Comparison of ENCODE assay signal across 1 cellular context in the genomic region with DNA sequence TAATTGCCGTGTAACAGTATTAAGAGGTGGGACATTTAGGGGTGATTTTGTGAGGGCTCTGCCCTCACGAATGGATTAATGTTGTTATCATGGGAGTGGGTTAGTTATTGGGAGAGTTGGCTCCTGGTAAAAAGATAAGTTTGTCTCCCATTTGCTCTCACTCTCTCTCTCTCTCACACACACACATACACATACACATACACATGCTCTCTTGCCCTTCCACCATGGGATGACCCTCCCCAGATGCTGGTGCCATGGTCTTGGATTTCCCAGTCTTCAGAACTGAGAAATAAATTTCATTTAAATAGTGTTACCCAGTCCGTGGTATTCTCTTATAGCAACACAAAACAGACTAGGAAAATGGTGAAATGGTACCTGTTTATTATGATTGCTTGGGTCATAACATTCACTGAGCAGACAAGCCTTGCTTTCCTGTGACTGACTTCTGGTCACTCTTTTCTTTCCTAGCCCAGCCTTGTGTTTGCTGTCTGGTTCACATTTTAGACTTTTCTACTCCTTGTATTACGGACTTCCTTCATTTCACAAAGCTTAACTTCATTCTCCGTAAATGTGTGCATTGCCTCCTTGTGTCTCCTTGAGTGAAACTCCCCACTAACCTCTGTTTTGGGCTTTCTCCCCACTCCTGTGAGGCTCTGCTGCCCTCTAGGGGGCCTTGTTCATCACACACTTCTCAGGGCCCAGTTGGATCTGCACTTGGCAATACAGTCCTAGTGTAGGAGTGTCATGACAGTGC.
A peak's percentile ranks its signal among the peaks of the same experiment; 100 is the strongest.
TF ChIP-seq lines count a peak whose summit lies in the region.

No MANE protein-coding gene starts in this region.

TF ChIP-seq in K562, 482 proteins besides CTCF, POLR2A, EP300 and RAD21 (continued from another document):
- peak; percentile 94 for TF ChIP-seq SMC3 (conservative IDR thresholded peaks at IDR 0.05; ENCODE audit: insufficient read depth, low read depth, low read length)
- TF ChIP-seq, protein P1, sequence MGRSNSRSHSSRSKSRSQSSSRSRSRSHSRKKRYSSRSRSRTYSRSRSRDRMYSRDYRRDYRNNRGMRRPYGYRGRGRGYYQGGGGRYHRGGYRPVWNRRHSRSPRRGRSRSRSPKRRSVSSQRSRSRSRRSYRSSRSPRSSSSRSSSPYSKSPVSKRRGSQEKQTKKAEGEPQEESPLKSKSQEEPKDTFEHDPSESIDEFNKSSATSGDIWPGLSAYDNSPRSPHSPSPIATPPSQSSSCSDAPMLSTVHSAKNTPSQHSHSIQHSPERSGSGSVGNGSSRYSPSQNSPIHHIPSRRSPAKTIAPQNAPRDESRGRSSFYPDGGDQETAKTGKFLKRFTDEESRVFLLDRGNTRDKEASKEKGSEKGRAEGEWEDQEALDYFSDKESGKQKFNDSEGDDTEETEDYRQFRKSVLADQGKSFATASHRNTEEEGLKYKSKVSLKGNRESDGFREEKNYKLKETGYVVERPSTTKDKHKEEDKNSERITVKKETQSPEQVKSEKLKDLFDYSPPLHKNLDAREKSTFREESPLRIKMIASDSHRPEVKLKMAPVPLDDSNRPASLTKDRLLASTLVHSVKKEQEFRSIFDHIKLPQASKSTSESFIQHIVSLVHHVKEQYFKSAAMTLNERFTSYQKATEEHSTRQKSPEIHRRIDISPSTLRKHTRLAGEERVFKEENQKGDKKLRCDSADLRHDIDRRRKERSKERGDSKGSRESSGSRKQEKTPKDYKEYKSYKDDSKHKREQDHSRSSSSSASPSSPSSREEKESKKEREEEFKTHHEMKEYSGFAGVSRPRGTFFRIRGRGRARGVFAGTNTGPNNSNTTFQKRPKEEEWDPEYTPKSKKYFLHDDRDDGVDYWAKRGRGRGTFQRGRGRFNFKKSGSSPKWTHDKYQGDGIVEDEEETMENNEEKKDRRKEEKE (IDR thresholded peaks at IDR 0.05; ENCODE audit: borderline replicate concordance in 1 of 2, control insufficient read depth in 1 of 2, low read depth in 2 of 2, low read length in 1 of 2) = no peak
- TF ChIP-seq, protein P2, sequence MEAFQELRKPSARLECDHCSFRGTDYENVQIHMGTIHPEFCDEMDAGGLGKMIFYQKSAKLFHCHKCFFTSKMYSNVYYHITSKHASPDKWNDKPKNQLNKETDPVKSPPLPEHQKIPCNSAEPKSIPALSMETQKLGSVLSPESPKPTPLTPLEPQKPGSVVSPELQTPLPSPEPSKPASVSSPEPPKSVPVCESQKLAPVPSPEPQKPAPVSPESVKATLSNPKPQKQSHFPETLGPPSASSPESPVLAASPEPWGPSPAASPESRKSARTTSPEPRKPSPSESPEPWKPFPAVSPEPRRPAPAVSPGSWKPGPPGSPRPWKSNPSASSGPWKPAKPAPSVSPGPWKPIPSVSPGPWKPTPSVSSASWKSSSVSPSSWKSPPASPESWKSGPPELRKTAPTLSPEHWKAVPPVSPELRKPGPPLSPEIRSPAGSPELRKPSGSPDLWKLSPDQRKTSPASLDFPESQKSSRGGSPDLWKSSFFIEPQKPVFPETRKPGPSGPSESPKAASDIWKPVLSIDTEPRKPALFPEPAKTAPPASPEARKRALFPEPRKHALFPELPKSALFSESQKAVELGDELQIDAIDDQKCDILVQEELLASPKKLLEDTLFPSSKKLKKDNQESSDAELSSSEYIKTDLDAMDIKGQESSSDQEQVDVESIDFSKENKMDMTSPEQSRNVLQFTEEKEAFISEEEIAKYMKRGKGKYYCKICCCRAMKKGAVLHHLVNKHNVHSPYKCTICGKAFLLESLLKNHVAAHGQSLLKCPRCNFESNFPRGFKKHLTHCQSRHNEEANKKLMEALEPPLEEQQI (IDR thresholded peaks at IDR 0.05) = no peak
- TF ChIP-seq SMARCA4 (IDR thresholded peaks at IDR 0.05) = no peak
- no peak for TF ChIP-seq POU5F1 (IDR thresholded peaks at IDR 0.05; ENCODE audit: borderline replicate concordance, low read depth, low read length, partially characterized antibody)
TF ChIP-seq in K562: peak in this region for 8.
